Comparison of ENCODE assay signal across 9 cellular contexts in the genomic region with DNA sequence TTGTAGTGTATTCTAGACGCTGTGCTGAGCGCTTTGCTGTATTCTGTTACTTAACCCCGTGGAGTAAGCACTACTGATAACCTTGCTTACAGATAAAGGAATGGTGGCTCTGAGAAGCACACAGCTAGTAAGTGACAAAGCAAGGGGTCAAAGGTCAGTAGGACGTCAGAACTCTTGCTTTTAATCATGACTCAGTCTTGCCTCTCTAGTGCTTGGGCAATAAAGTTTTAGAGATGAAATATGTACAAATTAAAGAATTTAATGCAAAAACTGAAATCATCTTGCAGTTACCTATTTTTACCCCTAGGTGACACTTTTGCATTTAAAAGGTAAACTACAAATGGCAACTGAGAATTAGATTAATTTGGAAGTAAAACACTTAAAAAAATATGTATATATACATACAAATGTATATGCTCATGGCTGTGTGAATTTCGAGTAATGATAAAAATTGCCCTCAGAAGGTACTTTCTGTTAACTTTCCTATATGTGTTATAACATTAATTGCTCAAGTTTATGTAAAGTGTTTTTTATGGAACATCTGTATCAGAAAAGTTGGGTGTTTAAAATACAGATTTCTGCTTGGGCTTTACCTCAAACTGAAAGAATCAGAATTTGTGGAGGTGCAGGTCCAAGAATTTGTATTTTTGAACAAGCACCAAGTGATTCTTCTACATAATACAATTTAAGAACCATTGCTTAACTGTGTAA.
DNase-seq lines count a peak whose midpoint lies in the region; ATAC-seq, FAIRE-seq and TF ChIP-seq lines count a peak whose summit lies in the region.
"Had no signal": no experiment of that assay in that cellular context is flagged by ENCODE, and none has a peak within 500 bp of the region (broad histone marks: within the 10 kb centered on the region; RNA-seq: fewer than 3 reads in every experiment).

No MANE protein-coding gene starts in this region.

- no peak for ATAC-seq in GM19023 (IDR thresholded peaks at IDR 0.05; ENCODE audit: unreplicated experiment)

- no peaks in the 10 kb centered on the region for H3K36me3 ChIP-seq in brain microvascular endothelial cell (replicated peaks)

- H3K9me3 Mint-ChIP-seq in Calu3 (ENCODE audit: low read depth, unreplicated experiment) (peaks cover 6% of the 10 kb centered on the region), nephron progenitor cell (no peaks in the 10 kb centered on the region)
- H3K9me3 Mint-ChIP-seq: central memory CD8-positive, alpha-beta T cell had no signal

- H3K27ac ChIP-seq in brain microvascular endothelial cell, result no peak overlapping the region

- no TSS peak for BruUV-seq in Calu3 (replicated peaks; lab: Mats Ljungman, UMichigan)

- H3K27me3 Mint-ChIP-seq in Calu3 (ENCODE audit: unreplicated experiment) (no peaks in the 10 kb centered on the region), nephron progenitor cell (ENCODE audit: low read depth, poor library complexity) (peaks cover 3% of the 10 kb centered on the region)

- TF ChIP-seq CTCF in Calu3 (IDR thresholded peaks at IDR 0.05; ENCODE audit: unreplicated experiment), result peak; percentile 33
- peak; percentile 74 for TF ChIP-seq CTCF in LNCAP (IDR thresholded peaks at IDR 0.05)
- peak; percentile 43 for TF ChIP-seq CTCF in brain microvascular endothelial cell (IDR thresholded peaks at IDR 0.05; ENCODE audit: low read depth, low read length, missing control alignments)
- peak; percentile 65 for TF ChIP-seq CTCF in nephron progenitor cell (IDR thresholded peaks at IDR 0.05)

- CTCF ChIA-PET in Calu3 (lab: Charles Lee), result interaction anchor here (0.7 kb wide), 1 partner anchor 1082 kb away, joined by 3 read pairs; no protein-coding TSS in a partner anchor

- no peak for FAIRE-seq in GM12892 (lab: Jason Lieb, UNC)

- no peak overlapping the region for H3K4me3 ChIP-seq in brain microvascular endothelial cell (ENCODE audit: low read depth, low read length)

- DNase-seq in Calu3, result no peak
- DNase-seq in brain microvascular endothelial cell, result peak; percentile 86
- DNase-seq in nephron progenitor cell, result no peak
- no peak for DNase-seq in GM12892 (ENCODE audit: insufficient read length)
- no peak for DNase-seq in NCI-H1436 treated with DMSO at 0.1 percent for 48 hours (lab: John Stamatoyannopoulos, UW)
- DNase-seq in activated effector memory CD4-positive, alpha-beta T cell treated with Interleukin-2 at 50 U/mL for 16 hours, result no peak

- intact Hi-C loops in Calu3 (cut with micrococcal nuclease; ENCODE audit: unreplicated experiment), result loop anchor here (1.0 to 10.0 kb wide), 3 partner anchors 49 to 345 kb away; no protein-coding TSS in a partner anchor

- H3K27ac Mint-ChIP-seq in Calu3 (ENCODE audit: unreplicated experiment), result no peak overlapping the region
- no peak overlapping the region for H3K27ac Mint-ChIP-seq in nephron progenitor cell

- H3K4me3 Mint-ChIP-seq in Calu3 (ENCODE audit: low read depth, unreplicated experiment) (no peak overlapping the region), nephron progenitor cell (no peak overlapping the region)
- H3K4me3 Mint-ChIP-seq: central memory CD8-positive, alpha-beta T cell had no signal

- no peak for TF ChIP-seq POLR2A in GM12892 (IDR thresholded peaks at IDR 0.05; ENCODE audit: low read depth, low read length)

- H3K36me3 Mint-ChIP-seq in Calu3 (ENCODE audit: insufficient read depth, unreplicated experiment) (no peaks in the 10 kb centered on the region), nephron progenitor cell (ENCODE audit: low read depth) (no peaks in the 10 kb centered on the region)

- in situ Hi-C loops in brain microvascular endothelial cell (cut with HindIII; ENCODE audit: low pct_ligation_motif_present, low sequenced_read_pairs), result no loop called here

- H3K27me3 ChIP-seq in brain microvascular endothelial cell (replicated peaks), result no peaks in the 10 kb centered on the region

- no peaks in the 10 kb centered on the region for H3K4me1 Mint-ChIP-seq in Calu3 (ENCODE audit: low read depth, unreplicated experiment)
- H3K4me1 Mint-ChIP-seq in nephron progenitor cell, result no peaks in the 10 kb centered on the region
- H3K4me1 Mint-ChIP-seq: central memory CD8-positive, alpha-beta T cell had no signal
